Comparison of ENCODE assay signal across 8 cellular contexts in the genomic region with DNA sequence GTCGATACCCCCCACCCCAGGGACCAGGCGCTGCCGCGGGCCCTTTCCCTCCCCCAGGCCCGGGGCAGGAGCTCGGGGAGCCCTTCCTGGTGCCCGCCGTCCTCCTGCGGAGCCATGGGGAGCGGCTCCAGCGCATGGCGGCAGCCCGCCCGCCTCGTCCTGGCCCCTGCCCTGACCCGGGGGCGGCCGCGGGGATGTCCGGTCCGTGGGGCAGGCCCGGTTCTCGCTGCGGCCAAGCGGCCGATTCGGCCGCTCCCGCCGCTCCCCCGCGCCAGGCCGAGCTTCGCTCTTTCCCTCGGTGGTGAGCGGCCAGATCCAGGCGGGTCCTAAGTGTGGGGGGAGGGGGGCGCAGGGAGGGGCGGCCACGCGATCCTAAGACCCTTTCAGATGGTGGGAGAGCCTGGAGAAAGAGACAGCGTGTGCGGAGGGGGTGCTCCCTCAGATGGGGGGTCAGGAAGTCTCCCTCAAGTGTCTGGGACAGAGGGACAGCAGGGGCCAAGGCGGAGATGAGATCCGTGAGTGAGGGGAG. TPM values are rescaled to one million over a fixed set of nuclear protein-coding genes. Genes with fewer than 3 reads are reported as not detected.
DNase-seq lines count a peak whose midpoint lies in the region; ATAC-seq and TF ChIP-seq lines count a peak whose summit lies in the region.

No MANE protein-coding gene starts in this region.

- intact Hi-C loops in left lung (cut with DNase I), result no loop called here
- intact Hi-C loops in thyroid gland (cut with DNase I), result no loop called here

- H3K4me3 ChIP-seq in left lung (peak overlapping the region; percentile 74 to 97), thyroid gland (replicated peaks in 1 of 3) (peak overlapping the region; percentile 60 to 89 (median 87))

- peak overlapping the region; percentile 44 to 71 for H3K27ac ChIP-seq in left lung
- peak overlapping the region in 2 of 3 donors; percentile 35 to 53 for H3K27ac ChIP-seq in thyroid gland

- peak overlapping the region; percentile 75 for H3K27ac Mint-ChIP-seq in activated naive CD4-positive, alpha-beta T cell treated with anti-CD3 and anti-CD28 coated beads, Interleukin-2, amount 10 ng/mL, durations not matched to agents 7 days and 5 days
- H3K27ac Mint-ChIP-seq in brain, result peak overlapping the region in 3 of 5 experiments; percentile 78 to 94 (median 92)

- DNase-seq in activated naive CD4-positive, alpha-beta T cell treated with anti-CD3 and anti-CD28 coated beads, Interleukin-2, amount 10 ng/mL, durations not matched to agents 7 days and 5 days, result no peak
- DNase-seq in activated naive CD4-positive, alpha-beta T cell treated with anti-CD3 and anti-CD28 coated beads, Interleukin-2, amount 50 U/mL, for 16 hours, result no peak
- peak in 1 of 2 donors; percentile 85 for DNase-seq in left lung
- peak; percentile 23 to 29 for DNase-seq in thyroid gland
- no peak for DNase-seq in NCI-H69 (lab: John Stamatoyannopoulos, UW)
- DNase-seq in activated CD4-positive, alpha-beta T cell treated with anti-CD3 and anti-CD28 coated beads, Interleukin-2, amount 50 U/mL, for 48 hours, result no peak

- H3K4me1 ChIP-seq in left lung (peaks cover 11 to 59% of the 10 kb centered on the region in 2 donors), thyroid gland (peaks cover 6 to 12% of the 10 kb centered on the region in 2 donors)

- no peak for TF ChIP-seq POLR2A in thyroid gland (IDR thresholded peaks at IDR 0.05)

- 1 to 4% methylated on average over 8 to 17 of the region's 45 CpGs for WGBS in thyroid gland, 2 donors

- peaks cover 40% of the 10 kb centered on the region for H3K4me1 Mint-ChIP-seq in activated naive CD4-positive, alpha-beta T cell treated with anti-CD3 and anti-CD28 coated beads, Interleukin-2, amount 10 ng/mL, durations not matched to agents 7 days and 5 days
- peaks cover 24% of the 10 kb centered on the region for H3K4me1 Mint-ChIP-seq in brain

- H3K36me3 ChIP-seq in left lung (no peaks in the 10 kb centered on the region), thyroid gland (no peaks in the 10 kb centered on the region)

- peaks cover 41% of the 10 kb centered on the region for H3K36me3 Mint-ChIP-seq in activated naive CD4-positive, alpha-beta T cell treated with anti-CD3 and anti-CD28 coated beads, Interleukin-2, amount 10 ng/mL, durations not matched to agents 7 days and 5 days
- H3K36me3 Mint-ChIP-seq in brain, result peaks cover 4% of the 10 kb centered on the region

- ATAC-seq in left lung, result peak; percentile 43
- no peak for ATAC-seq in HG03378 (IDR thresholded peaks at IDR 0.05; ENCODE audit: unreplicated experiment)

- peak overlapping the region; percentile 52 for H3K4me3 Mint-ChIP-seq in activated naive CD4-positive, alpha-beta T cell treated with anti-CD3 and anti-CD28 coated beads, Interleukin-2, amount 10 ng/mL, durations not matched to agents 7 days and 5 days
- H3K4me3 Mint-ChIP-seq in brain, result peak overlapping the region; percentile 84 to 96 (median 93)

- peaks cover 19% of the 10 kb centered on the region for H3K9me3 Mint-ChIP-seq in activated naive CD4-positive, alpha-beta T cell treated with anti-CD3 and anti-CD28 coated beads, Interleukin-2, amount 10 ng/mL, durations not matched to agents 7 days and 5 days
- no peaks in the 10 kb centered on the region for H3K9me3 Mint-ChIP-seq in brain

- peaks cover 0 to 37% of the 10 kb centered on the region in 2 donors for H3K27me3 ChIP-seq in left lung
- no peaks in the 10 kb centered on the region for H3K27me3 ChIP-seq in thyroid gland

- CTCF ChIA-PET in activated naive CD4-positive, alpha-beta T cell treated with anti-CD3 and anti-CD28 coated beads, Interleukin-2, amount 10 ng/mL, durations not matched to agents 7 days and 5 days (lab: Charles Lee), result interaction anchor here (0.5 to 1.5 kb wide), 2 partner anchors 19 to 282 kb away, joined by 3 read pairs; no protein-coding TSS in a partner anchor

- peaks cover 46% of the 10 kb centered on the region for H3K27me3 Mint-ChIP-seq in activated naive CD4-positive, alpha-beta T cell treated with anti-CD3 and anti-CD28 coated beads, Interleukin-2, amount 10 ng/mL, durations not matched to agents 7 days and 5 days
- peaks cover 11% of the 10 kb centered on the region for H3K27me3 Mint-ChIP-seq in brain

- H3K9me3 ChIP-seq in left lung, result no peaks in the 10 kb centered on the region
- no peaks in the 10 kb centered on the region for H3K9me3 ChIP-seq in thyroid gland

- TF ChIP-seq CTCF in brain (conservative IDR thresholded peaks at IDR 0.05) (no peak), left lung (IDR thresholded peaks at IDR 0.05) (no peak), thyroid gland (IDR thresholded peaks at IDR 0.05) (no peak)

RNA-seq across cellular contexts. Expression of gene NEIL1, which starts 1.3 kb away (rescaled TPM):
- polyA plus RNA-seq in brain (ENCODE audit: insufficient read depth, low read depth, low replicate concordance), result 0.98 TPM
- total RNA-seq in left lung (10 to 100 TPM; 31.3 to 34.0 TPM), thyroid gland (10 to 100 TPM; 25.2 to 71.9 (median 48.8) TPM)

RNA-seq across cellular contexts. Expression of gene COMMD4, which starts 12.2 kb away (rescaled TPM):
- 106 TPM for polyA plus RNA-seq in brain (ENCODE audit: insufficient read depth, low read depth, low replicate concordance)
- total RNA-seq in left lung, result 10 to 100 TPM; 71.4 to 72.9 TPM
- 10 to 100 TPM; 58.1 to 83.6 (median 61.1) TPM for total RNA-seq in thyroid gland

RNA-seq across cellular contexts. Expression of gene MAN2C1, which starts 20.3 kb away (rescaled TPM):
- polyA plus RNA-seq in brain (ENCODE audit: insufficient read depth, low read depth, low replicate concordance), result 18.0 TPM
- total RNA-seq in left lung, result 100 to 1,000 TPM; 145 to 211 TPM
- total RNA-seq in thyroid gland, result 100 to 1,000 TPM; 200 to 357 (median 226) TPM

Comparison
In these comparisons a context has a peak if more than half of its experiments do, and no peak if none do; other contexts are left out.
1. DNase-seq: peak in thyroid gland (2 of 2); none in activated naive CD4-positive, alpha-beta T cell treated with anti-CD3 and anti-CD28 coated beads, Interleukin-2, amount 10 ng/mL, durations not matched to agents 7 days and 5 days (single experiment), activated naive CD4-positive, alpha-beta T cell treated with anti-CD3 and anti-CD28 coated beads, Interleukin-2, amount 50 U/mL, for 16 hours (single experiment), NCI-H69 (single experiment) and activated CD4-positive, alpha-beta T cell treated with anti-CD3 and anti-CD28 coated beads, Interleukin-2, amount 50 U/mL, for 48 hours (0 of 2).